1 cellular context compared by ENCODE assay signal in the genomic region with DNA sequence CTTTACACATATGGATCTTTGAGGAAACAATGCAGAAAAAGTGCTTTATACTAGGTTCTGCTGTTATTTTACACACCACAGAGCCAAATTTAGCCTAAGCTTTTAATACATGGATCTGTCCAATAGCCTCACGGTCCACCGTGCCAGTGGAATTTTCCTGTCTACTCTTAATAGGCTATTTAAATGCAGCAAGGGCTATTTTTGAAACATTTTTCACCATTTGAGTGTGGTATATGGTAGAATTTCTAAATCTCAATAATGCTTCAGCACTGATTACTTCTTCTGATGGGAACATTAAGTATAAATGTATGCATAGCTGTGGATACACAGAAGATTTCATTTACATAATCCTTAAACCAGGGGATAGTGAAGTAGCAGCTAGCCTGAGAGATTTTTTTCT.
TF ChIP-seq lines count a peak whose summit lies in the region.

No MANE protein-coding gene starts in this region.

TF ChIP-seq in IMR-90, 13 proteins besides CTCF, POLR2A, EP300 and RAD21 (continued from another document):
- TF ChIP-seq, protein P1, sequence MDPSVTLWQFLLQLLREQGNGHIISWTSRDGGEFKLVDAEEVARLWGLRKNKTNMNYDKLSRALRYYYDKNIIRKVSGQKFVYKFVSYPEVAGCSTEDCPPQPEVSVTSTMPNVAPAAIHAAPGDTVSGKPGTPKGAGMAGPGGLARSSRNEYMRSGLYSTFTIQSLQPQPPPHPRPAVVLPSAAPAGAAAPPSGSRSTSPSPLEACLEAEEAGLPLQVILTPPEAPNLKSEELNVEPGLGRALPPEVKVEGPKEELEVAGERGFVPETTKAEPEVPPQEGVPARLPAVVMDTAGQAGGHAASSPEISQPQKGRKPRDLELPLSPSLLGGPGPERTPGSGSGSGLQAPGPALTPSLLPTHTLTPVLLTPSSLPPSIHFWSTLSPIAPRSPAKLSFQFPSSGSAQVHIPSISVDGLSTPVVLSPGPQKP (IDR thresholded peaks at IDR 0.05; ENCODE audit: borderline replicate concordance, low read depth, low read length), result no peak
- TF ChIP-seq, protein P2, sequence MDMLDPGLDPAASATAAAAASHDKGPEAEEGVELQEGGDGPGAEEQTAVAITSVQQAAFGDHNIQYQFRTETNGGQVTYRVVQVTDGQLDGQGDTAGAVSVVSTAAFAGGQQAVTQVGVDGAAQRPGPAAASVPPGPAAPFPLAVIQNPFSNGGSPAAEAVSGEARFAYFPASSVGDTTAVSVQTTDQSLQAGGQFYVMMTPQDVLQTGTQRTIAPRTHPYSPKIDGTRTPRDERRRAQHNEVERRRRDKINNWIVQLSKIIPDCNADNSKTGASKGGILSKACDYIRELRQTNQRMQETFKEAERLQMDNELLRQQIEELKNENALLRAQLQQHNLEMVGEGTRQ (IDR thresholded peaks at IDR 0.05; ENCODE audit: low read depth, low read length), result no peak
- no peak for TF ChIP-seq BHLHE40 (IDR thresholded peaks at IDR 0.05; ENCODE audit: low read depth, low read length)
- no peak for TF ChIP-seq RFX5 (IDR thresholded peaks at IDR 0.05; ENCODE audit: low read depth, low read length)
- TF ChIP-seq CEBPB (IDR thresholded peaks at IDR 0.05; ENCODE audit: low read depth, low read length), result no peak
- TF ChIP-seq MAZ (IDR thresholded peaks at IDR 0.05; ENCODE audit: borderline replicate concordance, low read depth, low read length), result no peak
- TF ChIP-seq CHD1 (IDR thresholded peaks at IDR 0.05; ENCODE audit: low read depth, low read length), result no peak
- TF ChIP-seq NFE2L2 (IDR thresholded peaks at IDR 0.05; ENCODE audit: low read depth, low read length), result no peak
- TF ChIP-seq FOS (IDR thresholded peaks at IDR 0.05; ENCODE audit: low read depth, low read length), result no peak
- TF ChIP-seq RCOR1 (IDR thresholded peaks at IDR 0.05; ENCODE audit: insufficient replicate concordance, low read length), result no peak
